ENCODE assay signal across 8 cellular contexts in the genomic region with DNA sequence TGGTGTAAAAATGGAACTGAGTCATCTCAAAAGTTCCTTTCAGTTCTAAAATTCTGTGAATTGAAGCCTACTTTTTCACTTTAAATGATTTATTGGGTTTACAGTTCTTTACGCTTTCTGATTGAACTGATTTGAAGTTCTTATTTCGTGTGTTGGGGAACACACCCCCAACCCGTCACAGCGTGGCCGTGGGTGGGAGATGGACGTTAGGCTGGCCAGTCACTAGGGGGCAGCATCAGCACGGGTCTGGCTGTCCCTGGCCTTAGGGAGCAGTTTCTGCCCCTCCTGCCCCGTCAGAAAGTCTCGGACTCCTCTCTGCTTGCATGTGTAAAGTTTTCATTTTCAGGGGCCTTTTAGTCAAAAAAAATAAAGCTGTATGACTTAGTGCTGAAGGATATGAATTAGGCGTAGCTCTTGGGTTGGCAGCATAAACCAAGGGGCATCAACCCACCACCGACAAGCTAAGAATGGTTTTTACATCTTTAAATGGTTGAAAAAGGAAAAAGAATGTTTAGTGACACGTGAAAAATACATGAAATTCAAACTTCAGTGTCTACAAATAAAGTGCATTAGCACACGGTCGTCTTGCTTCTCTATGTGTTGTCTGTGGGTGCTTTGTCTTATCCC.
A peak's percentile ranks its signal among the peaks of the same experiment; 100 is the strongest.
DNase-seq lines count a peak whose midpoint lies in the region; ATAC-seq, FAIRE-seq and TF ChIP-seq lines count a peak whose summit lies in the region.

No MANE protein-coding gene starts in this region.

- intact Hi-C loops in right cardiac atrium (cut with DNase I) (loop anchor here (5.0 to 10.0 kb wide), 4 partner anchors 129 to 401 kb away; a partner anchor contains a TSS), sigmoid colon (cut with DNase I) (loop anchor here (2.0 to 5.0 kb wide), 2 partner anchors 126 to 397 kb away; no protein-coding TSS in a partner anchor)

- no peaks in the 10 kb centered on the region for H3K27me3 ChIP-seq in right cardiac atrium (ENCODE audit: control insufficient read depth, insufficient read depth)
- no peaks in the 10 kb centered on the region for H3K27me3 ChIP-seq in sigmoid colon

- no peak for TF ChIP-seq EP300 in sigmoid colon (IDR thresholded peaks at IDR 0.05)

- H3K4me3 ChIP-seq in right cardiac atrium (ENCODE audit: low read length) (no peak overlapping the region), sigmoid colon (no peak overlapping the region)

- POLR2A ChIA-PET in T-cell (lab: Charles Lee) = interaction anchor here (0.6 to 0.7 kb wide), 2 partner anchors 360 to 669 kb away, joined by 3 to 4 read pairs; no protein-coding TSS in a partner anchor

- peaks cover 23 to 38% (median 38%) of the 10 kb centered on the region in 3 donors for H3K4me1 Mint-ChIP-seq in T-cell

- peaks cover 0 to 4% (median 0%) of the 10 kb centered on the region in 4 donors for H3K36me3 ChIP-seq in sigmoid colon

- CTCF ChIA-PET in T-cell (lab: Charles Lee) = interaction anchor here (0.6 to 3.9 kb wide), 14 partner anchors 8 to 594 kb away, joined by 3 to 15 read pairs (median 3); no protein-coding TSS in a partner anchor

- no peaks in the 10 kb centered on the region for H3K9me3 Mint-ChIP-seq in T-cell

- DNase-seq in GDM1 (lab: John Stamatoyannopoulos, UW) (peak; percentile 20), H54 (ENCODE audit: insufficient read length, low spot score) (peak; percentile 77), NAMALWA (ENCODE audit: low spot score) (peak; percentile 76), T-cell (peak in 26 of 34 experiments; percentile 6 to 53 (median 25)), right cardiac atrium (peak; percentile 71 to 90 (median 87)), sigmoid colon (peak; percentile 78)

- TF ChIP-seq CTCF in sigmoid colon (IDR thresholded peaks at IDR 0.05) = peak; percentile 53 to 84 (median 74)

- ATAC-seq in T-cell (replicated peaks in 1 of 4) (no peak), right cardiac atrium (peak; percentile 81 to 82), HG02571 (IDR thresholded peaks at IDR 0.05; ENCODE audit: unreplicated experiment) (no peak)

- no peak for FAIRE-seq in H54 (lab: Jason Lieb, UNC)

- peaks cover 3% of the 10 kb centered on the region for H3K36me3 Mint-ChIP-seq in T-cell

- WGBS in right cardiac atrium = 18% methylated on average over 14 of the region's 14 CpGs
- 16 to 37% methylated on average over 14 of the region's 14 CpGs for WGBS in sigmoid colon, 2 donors

- no peak for TF ChIP-seq POLR2A in H54 (IDR thresholded peaks at IDR 0.05; ENCODE audit: low read depth, low read length)
- no peak for TF ChIP-seq POLR2A in sigmoid colon (IDR thresholded peaks at IDR 0.05)

- no peak overlapping the region for H3K27ac Mint-ChIP-seq in T-cell

- no peaks in the 10 kb centered on the region for H3K9me3 ChIP-seq in right cardiac atrium (ENCODE audit: control insufficient read depth, low read length)
- H3K9me3 ChIP-seq in sigmoid colon = no peaks in the 10 kb centered on the region

- H3K4me1 ChIP-seq in right cardiac atrium (ENCODE audit: control insufficient read depth, insufficient read depth, low read length) (no peaks in the 10 kb centered on the region), sigmoid colon (peaks cover 0 to 21% (median 10%) of the 10 kb centered on the region in 4 donors)

- no peaks in the 10 kb centered on the region for H3K27me3 Mint-ChIP-seq in T-cell

- peak overlapping the region; percentile 32 to 60 (median 44) for H3K4me3 Mint-ChIP-seq in T-cell

- H3K27ac ChIP-seq in angular gyrus (ENCODE audit: low read depth, low read length) (peak overlapping the region; percentile 19), right cardiac atrium (ENCODE audit: low read length) (no peak overlapping the region), sigmoid colon (no peak overlapping the region)

Comparison
In these comparisons a context has a peak if more than half of its experiments do, and no peak if none do; other contexts are left out.
1. DNase-seq: peak in every context shown above with its lines; median percentile 87 in right cardiac atrium; 78 in sigmoid colon; 77 in H54; 76 in NAMALWA; 25 in T-cell; 20 in GDM1.
2. ATAC-seq: peak in right cardiac atrium (2 of 2); none in T-cell (0 of 4) and HG02571 (single experiment).